ENCODE assay signal across 9 cellular contexts in the genomic region with DNA sequence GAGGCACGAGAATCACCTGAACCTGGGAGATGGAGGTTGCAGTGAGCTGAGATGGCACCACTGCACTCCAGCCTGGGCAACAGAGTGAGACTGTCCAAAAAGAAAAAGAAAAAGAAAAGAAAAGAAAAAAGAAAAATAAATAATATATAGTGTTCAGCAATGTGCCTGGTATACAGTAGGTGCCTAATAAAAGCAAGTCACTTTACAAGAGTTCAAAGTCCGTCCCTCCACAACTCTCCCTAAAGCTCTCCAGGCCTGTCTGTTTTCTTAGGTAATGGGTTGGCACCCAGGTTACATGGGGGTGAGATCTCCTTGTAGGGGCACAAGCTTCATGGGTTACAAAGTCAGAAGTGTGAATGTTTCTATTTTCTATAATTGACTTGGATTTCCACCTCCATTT. TPM values are rescaled to one million over a fixed set of nuclear protein-coding genes. Genes with fewer than 3 reads are reported as not detected.
"Had no signal": no experiment of that assay in that cellular context is flagged by ENCODE, and none has a peak within 500 bp of the region (broad histone marks: within the 10 kb centered on the region; RNA-seq: fewer than 3 reads in every experiment).

No MANE protein-coding gene starts in this region.

- H3K4me3 ChIP-seq: SJSA1, SK-N-MC had no signal

- H3K4me1 ChIP-seq: SJSA1 had no signal

- H3K9me3 Mint-ChIP-seq: IgD-negative memory B cell had no signal

- H3K36me3 Mint-ChIP-seq: IgD-negative memory B cell had no signal

- H3K36me3 ChIP-seq: SJSA1 had no signal

- H3K27ac ChIP-seq: HL-60, SJSA1, SK-N-MC had no signal

- H3K27me3 ChIP-seq: SJSA1 had no signal

- H3K27ac Mint-ChIP-seq: IgD-negative memory B cell had no signal

- H3K9me3 ChIP-seq: SJSA1 had no signal

RNA-seq across cellular contexts. Expression of a gene that starts 16.6 kb away (rescaled TPM):
- total RNA-seq: LHCN-M2, MCF 10A, OCI-LY7, PC-3, Right ventricle myocardium inferior, SJSA1 had no signal
- polyA plus RNA-seq: IgD-negative memory B cell had no signal

RNA-seq across cellular contexts. Expression of a gene that starts 51.5 kb away (rescaled TPM):
- total RNA-seq: LHCN-M2, MCF 10A, OCI-LY7, PC-3, SJSA1 had no signal
- polyA plus RNA-seq: IgD-negative memory B cell had no signal
